16 cellular contexts compared by ENCODE assay signal in the genomic region with DNA sequence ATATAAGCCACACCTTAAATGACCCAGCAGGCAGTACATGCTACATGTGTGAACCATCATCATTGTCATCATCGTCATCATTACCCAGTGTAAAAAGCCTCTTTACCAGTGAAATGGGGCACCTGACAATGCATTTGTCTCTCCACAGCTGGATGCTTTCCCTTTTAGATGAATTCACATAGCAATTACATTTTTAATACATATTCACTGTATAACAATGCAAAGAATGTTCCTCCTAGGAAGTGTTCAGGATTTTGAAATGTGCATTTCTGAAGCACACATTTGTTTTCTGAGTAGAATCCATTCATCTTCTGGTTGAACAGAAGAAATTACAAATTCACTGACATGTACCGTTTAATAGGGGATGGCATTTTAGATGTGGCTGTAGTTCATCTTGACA.
DNase-seq lines count a peak whose midpoint lies in the region; ATAC-seq, FAIRE-seq and TF ChIP-seq lines count a peak whose summit lies in the region.
"Had no signal": no experiment of that assay in that cellular context is flagged by ENCODE, and none has a peak within 500 bp of the region (broad histone marks: within the 10 kb centered on the region; RNA-seq: fewer than 3 reads in every experiment).

No MANE protein-coding gene starts in this region.

- no peaks in the 10 kb centered on the region for H3K9me3 Mint-ChIP-seq in MCF 10A (ENCODE audit: unreplicated experiment)
- no peaks in the 10 kb centered on the region for H3K9me3 Mint-ChIP-seq in astrocyte (ENCODE audit: unreplicated experiment)
- H3K9me3 Mint-ChIP-seq: activated naive CD8-positive, alpha-beta T cell treated with anti-CD3 and anti-CD28 coated beads, Interleukin-2, amount 50 U/mL, for 24 hours; activated T-cell treated with anti-CD3 and anti-CD28 coated beads, Interleukin-2, amount 50 U/mL, for 24 hours; memory B cell had no signal

- H3K36me3 ChIP-seq in breast epithelium (no peaks in the 10 kb centered on the region), astrocyte (ENCODE audit: insufficient read depth, low read length) (peaks cover 6% of the 10 kb centered on the region), Karpas-422 (ENCODE audit: insufficient read depth, low read length) (no peaks in the 10 kb centered on the region)
- H3K36me3 ChIP-seq: ovary had no signal

- no TSS peak for BruUV-seq in MCF 10A (replicated peaks; lab: Mats Ljungman, UMichigan)

- H2AFZ ChIP-seq in astrocyte (ENCODE audit: low read depth, low read length) (no peak overlapping the region), Karpas-422 (ENCODE audit: low read length) (no peak overlapping the region)

- H3K9me2 ChIP-seq in Karpas-422 (replicated peaks; ENCODE audit: insufficient read depth, low read length), result no peaks in the 10 kb centered on the region

- POLR2A ChIA-PET in MCF 10A (lab: Yijun Ruan, JAX), result interaction anchor here (0.9 to 1.4 kb wide), 4 partner anchors 10 to 153 kb away, joined by 3 to 4 read pairs (median 4); no protein-coding TSS in a partner anchor

- ATAC-seq in HG03280 (IDR thresholded peaks at IDR 0.05; ENCODE audit: unreplicated experiment), result no peak
- ATAC-seq: activated naive CD8-positive, alpha-beta T cell treated with anti-CD3 and anti-CD28 coated beads, Interleukin-2, amount 50 U/mL, for 24 hours had no signal

- no peak overlapping the region for H3K4me3 Mint-ChIP-seq in MCF 10A (ENCODE audit: unreplicated experiment)
- H3K4me3 Mint-ChIP-seq in astrocyte (ENCODE audit: unreplicated experiment), result no peak overlapping the region
- H3K4me3 Mint-ChIP-seq: activated naive CD8-positive, alpha-beta T cell treated with anti-CD3 and anti-CD28 coated beads, Interleukin-2, amount 50 U/mL, for 24 hours; activated T-cell treated with anti-CD3 and anti-CD28 coated beads, Interleukin-2, amount 50 U/mL, for 24 hours; memory B cell had no signal

- H3K4me3 ChIP-seq in breast epithelium, result no peak overlapping the region
- no peak overlapping the region for H3K4me3 ChIP-seq in astrocyte (ENCODE audit: insufficient read depth, low read depth, low read length)
- H3K4me3 ChIP-seq in Karpas-422 (ENCODE audit: low read length), result no peak overlapping the region
- H3K4me3 ChIP-seq: ovary had no signal

- H4K20me1 ChIP-seq in astrocyte (ENCODE audit: insufficient read depth, low read length), result peaks cover 20% of the 10 kb centered on the region
- no peaks in the 10 kb centered on the region for H4K20me1 ChIP-seq in Karpas-422 (ENCODE audit: insufficient read depth, low read depth, low read length)

- H3K27me3 Mint-ChIP-seq in MCF 10A (ENCODE audit: insufficient read depth, unreplicated experiment) (no peaks in the 10 kb centered on the region), astrocyte (ENCODE audit: low read depth, unreplicated experiment) (no peaks in the 10 kb centered on the region)
- H3K27me3 Mint-ChIP-seq: activated naive CD8-positive, alpha-beta T cell treated with anti-CD3 and anti-CD28 coated beads, Interleukin-2, amount 50 U/mL, for 24 hours; memory B cell had no signal

- H3K27ac ChIP-seq in breast epithelium, result no peak overlapping the region
- H3K27ac ChIP-seq in astrocyte (ENCODE audit: low read depth, low read length), result peak overlapping the region; percentile 72
- no peak overlapping the region for H3K27ac ChIP-seq in Karpas-422 (ENCODE audit: low read length)
- H3K27ac ChIP-seq: 22Rv1, ovary had no signal

- H3K79me2 ChIP-seq in astrocyte (ENCODE audit: insufficient read depth, low read length) (peaks cover 90% of the 10 kb centered on the region), Karpas-422 (ENCODE audit: low read length) (no peaks in the 10 kb centered on the region)

- H3K9me3 ChIP-seq in breast epithelium (no peaks in the 10 kb centered on the region), astrocyte (ENCODE audit: insufficient read depth, low read depth, low read length) (no peaks in the 10 kb centered on the region), Karpas-422 (ENCODE audit: low read length) (no peaks in the 10 kb centered on the region)
- H3K9me3 ChIP-seq: ovary had no signal

- CTCF ChIA-PET in MCF 10A (lab: Yijun Ruan, JAX), result interaction anchor here (1.0 kb wide), 1 partner anchor 28 kb away, joined by 3 read pairs; no protein-coding TSS in a partner anchor

- H3K27ac Mint-ChIP-seq in MCF 10A (ENCODE audit: low read depth, unreplicated experiment), result no peak overlapping the region
- peak overlapping the region; percentile 55 for H3K27ac Mint-ChIP-seq in astrocyte (ENCODE audit: unreplicated experiment)
- H3K27ac Mint-ChIP-seq: activated naive CD8-positive, alpha-beta T cell treated with anti-CD3 and anti-CD28 coated beads, Interleukin-2, amount 50 U/mL, for 24 hours; activated T-cell treated with anti-CD3 and anti-CD28 coated beads, Interleukin-2, amount 50 U/mL, for 24 hours; memory B cell had no signal

- peak overlapping the region; percentile 48 for H3K9ac ChIP-seq in astrocyte (ENCODE audit: low read length)
- H3K9ac ChIP-seq in Karpas-422 (ENCODE audit: low read length), result no peak overlapping the region

- H3K4me2 ChIP-seq in astrocyte (ENCODE audit: low read length) (peak overlapping the region; percentile 63), Karpas-422 (ENCODE audit: low read depth, low read length, poor library complexity, severe bottlenecking) (no peak overlapping the region)

- TF ChIP-seq POLR2A in breast epithelium (IDR thresholded peaks at IDR 0.05), result no peak

- H3K4me1 ChIP-seq in breast epithelium, result no peaks in the 10 kb centered on the region
- peaks cover 31% of the 10 kb centered on the region for H3K4me1 ChIP-seq in astrocyte (ENCODE audit: insufficient read depth, low read length)
- no peaks in the 10 kb centered on the region for H3K4me1 ChIP-seq in Karpas-422 (ENCODE audit: low read length)

- DNase-seq in MCF 10A (ENCODE audit: unreplicated experiment) (peak; percentile 16), breast epithelium (ENCODE audit: low spot score in 2 of 2) (no peak), astrocyte (ENCODE audit: low read depth) (peak; percentile 88), fibroblast of the conjunctiva (ENCODE audit: low read depth) (peak; percentile 26), Karpas-422 (no peak), UCSD-AML1 (lab: John Stamatoyannopoulos, UW; ENCODE audit: unreplicated experiment) (no peak)
- no peak for DNase-seq in activated CD4-positive, alpha-beta T cell treated with anti-CD3 and anti-CD28 coated beads for 1 hour
- DNase-seq: activated CD4-positive, alpha-beta T cell treated with anti-CD3 and anti-CD28 coated beads for 4 hours; activated naive CD8-positive, alpha-beta T cell treated with anti-CD3 and anti-CD28 coated beads, Interleukin-2, amount 50 U/mL, for 24 hours; activated T-cell treated with anti-CD3 and anti-CD28 coated beads, Interleukin-2, amount 50 U/mL, for 24 hours; DMS 273 treated with DMSO at 0.1 percent for 48 hours; effector CD8-positive, alpha-beta T cell; ovary had no signal

- intact Hi-C loops in MCF 10A (cut with micrococcal nuclease), result no loop called here
- intact Hi-C loops in breast epithelium (cut with DNase I; ENCODE audit: low total_unique reads), result no loop called here

- TF ChIP-seq CTCF in MCF 10A (IDR thresholded peaks at IDR 0.05; ENCODE audit: unreplicated experiment) (no peak), breast epithelium (IDR thresholded peaks at IDR 0.05) (no peak), astrocyte (IDR thresholded peaks at IDR 0.05; ENCODE audit: insufficient read depth, low read depth, low read length) (no peak)

- H3K27me3 ChIP-seq in breast epithelium (no peaks in the 10 kb centered on the region), astrocyte (ENCODE audit: insufficient read depth, low read length) (no peaks in the 10 kb centered on the region), Karpas-422 (ENCODE audit: low read length) (no peaks in the 10 kb centered on the region)
- H3K27me3 ChIP-seq: ovary had no signal

- peak; percentile 93 for FAIRE-seq in astrocyte (lab: Jason Lieb, UNC)

- peaks cover 6% of the 10 kb centered on the region for H3K36me3 Mint-ChIP-seq in MCF 10A (ENCODE audit: insufficient read depth, unreplicated experiment)
- H3K36me3 Mint-ChIP-seq in astrocyte (ENCODE audit: low read depth, unreplicated experiment), result peaks cover 2% of the 10 kb centered on the region

- H3K4me1 Mint-ChIP-seq in MCF 10A (ENCODE audit: insufficient read depth, unreplicated experiment) (peaks cover 15% of the 10 kb centered on the region), astrocyte (ENCODE audit: low read depth, unreplicated experiment) (peaks cover 33% of the 10 kb centered on the region)
- H3K4me1 Mint-ChIP-seq: activated naive CD8-positive, alpha-beta T cell treated with anti-CD3 and anti-CD28 coated beads, Interleukin-2, amount 50 U/mL, for 24 hours; memory B cell had no signal

Comparison
In these comparisons a context has a peak if more than half of its experiments do, and no peak if none do; other contexts are left out.
1. DNase-seq: peak in MCF 10A (single experiment), astrocyte (single experiment) and fibroblast of the conjunctiva (single experiment); none in breast epithelium (0 of 2), Karpas-422 (single experiment), UCSD-AML1 (single experiment) and activated CD4-positive, alpha-beta T cell treated with anti-CD3 and anti-CD28 coated beads for 1 hour (single experiment).